24 cellular contexts compared by ENCODE assay signal in the genomic region with DNA sequence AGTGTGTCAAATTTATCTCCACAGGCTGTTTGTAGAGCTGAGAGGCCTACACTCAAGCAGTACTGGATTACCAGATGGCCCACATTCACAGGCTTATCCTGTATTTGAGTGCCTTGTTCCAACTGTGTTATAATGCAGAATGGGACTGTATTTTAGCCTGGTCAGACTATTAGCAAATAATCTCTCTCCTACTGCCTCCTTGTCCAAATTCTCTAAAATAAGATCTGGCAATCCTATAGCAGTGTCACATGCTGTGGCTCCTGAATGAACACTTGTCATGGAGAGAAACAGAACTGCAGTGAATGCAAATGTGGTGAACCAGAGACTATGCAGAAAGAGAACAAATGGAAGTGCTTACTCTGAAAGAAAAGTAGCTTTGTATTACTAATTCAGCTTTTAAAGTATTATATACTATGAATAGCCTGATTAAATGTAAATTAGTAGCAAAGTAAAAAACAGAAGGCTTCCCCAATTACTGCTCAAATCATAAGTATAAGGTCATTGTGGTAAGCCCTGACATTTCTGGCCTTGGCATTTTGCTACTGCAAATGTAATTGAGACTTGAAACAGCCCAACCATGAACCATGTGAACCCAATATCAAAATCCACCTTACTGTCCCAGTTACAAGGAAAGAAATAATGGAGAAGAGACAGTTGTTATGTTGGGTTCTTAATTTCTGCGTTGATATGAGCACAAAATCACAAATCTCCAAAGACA.
A peak's percentile ranks its signal among the peaks of the same experiment; 100 is the strongest.
DNase-seq lines count a peak whose midpoint lies in the region; ATAC-seq, FAIRE-seq and TF ChIP-seq lines count a peak whose summit lies in the region.
"Had no signal": no experiment of that assay in that cellular context is flagged by ENCODE, and none has a peak within 500 bp of the region (broad histone marks: within the 10 kb centered on the region; RNA-seq: fewer than 3 reads in every experiment).

No MANE protein-coding gene starts in this region.

- H3K27ac ChIP-seq in HepG2 (ENCODE audit: extremely low read length, insufficient read depth, low read length): no peak overlapping the region
- H3K27ac ChIP-seq in right lobe of liver: no peak overlapping the region
- H3K27ac ChIP-seq: parathyroid adenoma, stomach had no signal

- TF ChIP-seq POLR2A in HepG2 (IDR thresholded peaks at IDR 0.05; ENCODE audit: insufficient read depth in 1 of 2, low read depth in 2 of 2, low read length in 2 of 2) (no peak), right lobe of liver (IDR thresholded peaks at IDR 0.05) (no peak)

- no peak overlapping the region for H2AFZ ChIP-seq in HepG2 (ENCODE audit: low read length)
- H2AFZ ChIP-seq: parathyroid adenoma had no signal

- H4K20me1 ChIP-seq in HepG2 (ENCODE audit: insufficient read depth, low read length): 0 out of 2 replicates have a peak, but pooled peaks cover 12% of the 10 kb centered on the region

- no peak overlapping the region for H3K4me2 ChIP-seq in HepG2 (ENCODE audit: low read depth, low read length)

- CTCF ChIA-PET in HepG2 (lab: Yijun Ruan, JAX; ENCODE audit: low intra/inter-chr PET ratio, low total read pairs): no interaction called here
- CTCF ChIA-PET in activated CD4-positive, alpha-beta memory T cell treated with anti-CD3 and anti-CD28 coated beads for 36 hours (lab: Charles Lee): no interaction called here

- H3K36me3 Mint-ChIP-seq in nephron progenitor cell (ENCODE audit: low read depth): peaks cover 64% of the 10 kb centered on the region
- peaks cover 28% of the 10 kb centered on the region for H3K36me3 Mint-ChIP-seq in activated CD4-positive, alpha-beta memory T cell treated with anti-CD3 and anti-CD28 coated beads for 36 hours

- H3K4me1 ChIP-seq in HepG2 (ENCODE audit: insufficient read depth, low read length) (0 out of 2 replicates have a peak, but pooled peaks cover 8% of the 10 kb centered on the region), right lobe of liver (no peaks in the 10 kb centered on the region)
- H3K4me1 ChIP-seq: parathyroid adenoma had no signal

- no peak for TF ChIP-seq EP300 in HepG2 (IDR thresholded peaks at IDR 0.05; ENCODE audit: low read depth in 2 of 2, low read length in 2 of 2)
- TF ChIP-seq EP300 in HepG2 (CRISPR knock-in tag; IDR thresholded peaks at IDR 0.05; ENCODE audit: borderline replicate concordance): no peak

- ATAC-seq in HepG2 (peak; percentile 44), right lobe of liver (no peak)
- ATAC-seq: mucosa of descending colon had no signal

- H3K36me3 ChIP-seq in HepG2 (replicated peaks in 1 of 2; ENCODE audit: control insufficient read depth in 1 of 2, insufficient read depth in 2 of 2, low read length in 2 of 2): peaks cover 14 to 52% of the 10 kb centered on the region in 2 experiments
- no peaks in the 10 kb centered on the region for H3K36me3 ChIP-seq in right lobe of liver

- intact Hi-C loops in HepG2 (cut with micrococcal nuclease; ENCODE audit: unreplicated experiment) (no loop called here), right lobe of liver (cut with DNase I) (no loop called here)
- intact Hi-C loops in activated CD4-positive, alpha-beta memory T cell treated with anti-CD3 and anti-CD28 coated beads for 36 hours (cut with micrococcal nuclease): no loop called here

- H3K27me3 Mint-ChIP-seq in nephron progenitor cell (ENCODE audit: low read depth, poor library complexity): no peaks in the 10 kb centered on the region
- no peaks in the 10 kb centered on the region for H3K27me3 Mint-ChIP-seq in activated CD4-positive, alpha-beta memory T cell treated with anti-CD3 and anti-CD28 coated beads for 36 hours
- H3K27me3 Mint-ChIP-seq: CD4-positive, alpha-beta memory T cell had no signal

- in situ Hi-C loops in HepG2 (cut with HindIII; ENCODE audit: extremely low pct_ligation_motif_present, low pct_unique_long_range_greater_than_20kb): no loop called here
- in situ Hi-C loops in GM13977 (cut with MboI; ENCODE audit: low pct_unique_long_range_greater_than_20kb, low sequenced_read_pairs, unreplicated experiment): no loop called here

- TF ChIP-seq CTCF in HepG2 (CRISPR knock-in tag; IDR thresholded peaks at IDR 0.05) (no peak), right lobe of liver (IDR thresholded peaks at IDR 0.05) (no peak), nephron progenitor cell (IDR thresholded peaks at IDR 0.05) (no peak), GM13977 (IDR thresholded peaks at IDR 0.05; ENCODE audit: extremely low read depth, insufficient read depth, missing control alignments) (no peak)

- DNase-seq in HepG2 (ENCODE audit: low spot score) (no peak), right lobe of liver (no peak), globus pallidus (ENCODE audit: low spot score) (peak; percentile 73), nephron progenitor cell (no peak), GDM1 (lab: John Stamatoyannopoulos, UW) (no peak), Kasumi-1 (lab: John Stamatoyannopoulos, UW) (no peak), GM13977 (ENCODE audit: low spot score) (no peak)
- no peak for DNase-seq in activated CD4-positive, alpha-beta memory T cell treated with anti-CD3 and anti-CD28 coated beads for 36 hours
- DNase-seq: ACHN; activated CD4-positive, CD25-positive, alpha-beta regulatory T cell; activated naive CD4-positive, alpha-beta T cell treated with anti-CD3 and anti-CD28 coated beads for 36 hours; CD4-positive, alpha-beta memory T cell; EL; glutamatergic neuron; H7; mucosa of descending colon; NCI-H1694; NCI-H446 treated with DMSO at 0.1 percent for 48 hours; SHP77; stimulated activated CD4-positive, alpha-beta T cell treated with anti-CD3 and anti-CD28 coated beads, Interleukin-12 subunit alpha, Interleukin-12 subunit beta, amount 100 ng/mL, for 4 hours; stomach; T-helper 2 cell had no signal

- peaks cover 27% of the 10 kb centered on the region for H3K9me3 ChIP-seq in HepG2 (ENCODE audit: low read length)
- H3K9me3 ChIP-seq in right lobe of liver: no peaks in the 10 kb centered on the region

- WGBS in HepG2 (ENCODE audit: low lambda C conversion rate): 96% methylated on average over 1 of the region's 1 CpG
- 100% methylated on average over 1 of the region's 1 CpG for WGBS in right lobe of liver (ENCODE audit: insufficient coverage, low coverage, low lambda C conversion rate, missing lambda C conversion rate)

- TF ChIP-seq RAD21 in HepG2 (CRISPR knock-in tag; IDR thresholded peaks at IDR 0.05): no peak

- H3K4me3 ChIP-seq in HepG2 (replicated peaks in 1 of 3; ENCODE audit: insufficient read depth in 1 of 3, low read depth in 2 of 3, low read length in 3 of 3): no peak overlapping the region
- H3K4me3 ChIP-seq in right lobe of liver: no peak overlapping the region
- H3K4me3 ChIP-seq: mucosa of descending colon, stomach had no signal

- POLR2A ChIA-PET in HepG2 (lab: Yijun Ruan, JAX): no interaction called here
- POLR2A ChIA-PET in activated CD4-positive, alpha-beta memory T cell treated with anti-CD3 and anti-CD28 coated beads for 36 hours (lab: Charles Lee): no interaction called here

- peaks cover 45% of the 10 kb centered on the region for H3K79me2 ChIP-seq in HepG2 (ENCODE audit: insufficient read depth, low read length)

- H3K27me3 ChIP-seq in HepG2 (ENCODE audit: control insufficient read depth in 1 of 2, insufficient read depth in 2 of 2, low read length in 2 of 2): no peaks in the 10 kb centered on the region
- no peaks in the 10 kb centered on the region for H3K27me3 ChIP-seq in right lobe of liver
- H3K27me3 ChIP-seq: stomach had no signal

- peaks cover 38% of the 10 kb centered on the region for H3K9me3 Mint-ChIP-seq in nephron progenitor cell
- H3K9me3 Mint-ChIP-seq in activated CD4-positive, alpha-beta memory T cell treated with anti-CD3 and anti-CD28 coated beads for 36 hours: peaks cover 30% of the 10 kb centered on the region

- no peaks in the 10 kb centered on the region for H3K4me1 Mint-ChIP-seq in nephron progenitor cell
- H3K4me1 Mint-ChIP-seq in activated CD4-positive, alpha-beta memory T cell treated with anti-CD3 and anti-CD28 coated beads for 36 hours (ENCODE audit: low read depth): no peaks in the 10 kb centered on the region
- H3K4me1 Mint-ChIP-seq: CD4-positive, alpha-beta memory T cell had no signal

- FAIRE-seq in HepG2 (lab: Jason Lieb, UNC): no peak
- FAIRE-seq: keratinocyte had no signal

- no TSS peak for BruUV-seq in HepG2 (replicated peaks; lab: Mats Ljungman, UMichigan)

- H3K4me3 Mint-ChIP-seq in nephron progenitor cell: no peak overlapping the region
- H3K4me3 Mint-ChIP-seq in activated CD4-positive, alpha-beta memory T cell treated with anti-CD3 and anti-CD28 coated beads for 36 hours: no peak overlapping the region
- H3K4me3 Mint-ChIP-seq: activated naive CD4-positive, alpha-beta T cell treated with anti-CD3 and anti-CD28 coated beads for 36 hours; CD4-positive, alpha-beta memory T cell had no signal

- no peak overlapping the region for H3K9ac ChIP-seq in HepG2 (ENCODE audit: insufficient read depth, low read depth, low read length)
- H3K9ac ChIP-seq: parathyroid adenoma had no signal

- H3K27ac Mint-ChIP-seq in nephron progenitor cell: peak overlapping the region; percentile 16
- H3K27ac Mint-ChIP-seq in activated CD4-positive, alpha-beta memory T cell treated with anti-CD3 and anti-CD28 coated beads for 36 hours: no peak overlapping the region
- H3K27ac Mint-ChIP-seq: activated naive CD4-positive, alpha-beta T cell treated with anti-CD3 and anti-CD28 coated beads for 36 hours; CD4-positive, alpha-beta memory T cell had no signal

TF ChIP-seq in HepG2, 621 proteins besides CTCF, POLR2A, EP300 and RAD21:
- TF ChIP-seq ATF1 (CRISPR knock-in tag; IDR thresholded peaks at IDR 0.05): no peak
- no peak for TF ChIP-seq ZMAT3 (CRISPR knock-in tag; conservative IDR thresholded peaks at IDR 0.05)
- no peak for TF ChIP-seq STAG1 (CRISPR knock-in tag; IDR thresholded peaks at IDR 0.05)
- no peak for TF ChIP-seq MEF2D (CRISPR knock-in tag; IDR thresholded peaks at IDR 0.05)
- TF ChIP-seq, protein P1, sequence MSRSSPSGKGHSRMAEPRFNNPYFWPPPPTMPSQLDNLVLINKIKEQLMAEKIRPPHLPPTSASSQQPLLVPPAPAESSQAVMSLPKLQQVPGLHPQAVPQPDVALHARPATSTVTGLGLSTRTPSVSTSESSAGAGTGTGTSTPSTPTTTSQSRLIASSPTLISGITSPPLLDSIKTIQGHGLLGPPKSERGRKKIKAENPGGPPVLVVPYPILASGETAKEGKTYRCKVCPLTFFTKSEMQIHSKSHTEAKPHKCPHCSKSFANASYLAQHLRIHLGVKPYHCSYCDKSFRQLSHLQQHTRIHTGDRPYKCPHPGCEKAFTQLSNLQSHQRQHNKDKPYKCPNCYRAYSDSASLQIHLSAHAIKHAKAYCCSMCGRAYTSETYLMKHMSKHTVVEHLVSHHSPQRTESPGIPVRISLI (CRISPR knock-in tag; IDR thresholded peaks at IDR 0.05; ENCODE audit: borderline replicate concordance): no peak
- no peak for TF ChIP-seq HIVEP1 (CRISPR knock-in tag; IDR thresholded peaks at IDR 0.05)
TF ChIP-seq in HepG2: peak in this region for 0.
